Comparison of ENCODE assay signal across 1 cellular context in genomic region chr20:62913043-62913630, GRCh38.
A peak's percentile ranks its signal among the peaks of the same experiment; 100 is the strongest.
TF ChIP-seq lines count a peak whose summit lies in the region.

No MANE protein-coding gene starts in this region.

TF ChIP-seq in HepG2, 621 proteins besides CTCF, POLR2A, EP300 and RAD21 (continued from another document and continues in another):
- TF ChIP-seq, protein P1, sequence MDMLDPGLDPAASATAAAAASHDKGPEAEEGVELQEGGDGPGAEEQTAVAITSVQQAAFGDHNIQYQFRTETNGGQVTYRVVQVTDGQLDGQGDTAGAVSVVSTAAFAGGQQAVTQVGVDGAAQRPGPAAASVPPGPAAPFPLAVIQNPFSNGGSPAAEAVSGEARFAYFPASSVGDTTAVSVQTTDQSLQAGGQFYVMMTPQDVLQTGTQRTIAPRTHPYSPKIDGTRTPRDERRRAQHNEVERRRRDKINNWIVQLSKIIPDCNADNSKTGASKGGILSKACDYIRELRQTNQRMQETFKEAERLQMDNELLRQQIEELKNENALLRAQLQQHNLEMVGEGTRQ (IDR thresholded peaks at IDR 0.05; ENCODE audit: low read depth, low read length): no peak
- TF ChIP-seq, protein P1 (CRISPR knock-in tag; IDR thresholded peaks at IDR 0.05; ENCODE audit: borderline replicate concordance): no peak
- no peak for TF ChIP-seq PAX8 (CRISPR knock-in tag; IDR thresholded peaks at IDR 0.05; ENCODE audit: borderline replicate concordance)
- TF ChIP-seq U2AF1 (optimal IDR thresholded peaks at IDR 0.05; ENCODE audit: low read depth, low read length): no peak
- no peak for TF ChIP-seq NFATC3 (CRISPR knock-in tag; IDR thresholded peaks at IDR 0.05)
- no peak for TF ChIP-seq ZNF770 (CRISPR knock-in tag; IDR thresholded peaks at IDR 0.05)
- TF ChIP-seq TCF7L2 (IDR thresholded peaks at IDR 0.05; ENCODE audit: low read depth, low read length): no peak
- peak; percentile 41; the same call in 1 of the 2 replicates for TF ChIP-seq RCOR2 (CRISPR knock-in tag; IDR thresholded peaks at IDR 0.05)
- no peak for TF ChIP-seq MAF1 (CRISPR knock-in tag; IDR thresholded peaks at IDR 0.05; ENCODE audit: borderline replicate concordance)
- no peak for TF ChIP-seq ZNF549 (CRISPR knock-in tag; IDR thresholded peaks at IDR 0.05)
- TF ChIP-seq, protein P2, sequence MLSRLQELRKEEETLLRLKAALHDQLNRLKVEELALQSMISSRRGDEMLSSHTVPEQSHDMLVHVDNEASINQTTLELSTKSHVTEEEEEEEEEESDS (CRISPR knock-in tag; IDR thresholded peaks at IDR 0.05; ENCODE audit: borderline replicate concordance): no peak
- TF ChIP-seq FOXK1 (CRISPR knock-in tag; IDR thresholded peaks at IDR 0.05; ENCODE audit: borderline replicate concordance, low read depth): no peak
- TF ChIP-seq POLR2G (IDR thresholded peaks at IDR 0.05; ENCODE audit: low read depth, low read length): no peak
- no peak for TF ChIP-seq TBX3 (IDR thresholded peaks at IDR 0.05; ENCODE audit: borderline replicate concordance)
- TF ChIP-seq, protein P3, sequence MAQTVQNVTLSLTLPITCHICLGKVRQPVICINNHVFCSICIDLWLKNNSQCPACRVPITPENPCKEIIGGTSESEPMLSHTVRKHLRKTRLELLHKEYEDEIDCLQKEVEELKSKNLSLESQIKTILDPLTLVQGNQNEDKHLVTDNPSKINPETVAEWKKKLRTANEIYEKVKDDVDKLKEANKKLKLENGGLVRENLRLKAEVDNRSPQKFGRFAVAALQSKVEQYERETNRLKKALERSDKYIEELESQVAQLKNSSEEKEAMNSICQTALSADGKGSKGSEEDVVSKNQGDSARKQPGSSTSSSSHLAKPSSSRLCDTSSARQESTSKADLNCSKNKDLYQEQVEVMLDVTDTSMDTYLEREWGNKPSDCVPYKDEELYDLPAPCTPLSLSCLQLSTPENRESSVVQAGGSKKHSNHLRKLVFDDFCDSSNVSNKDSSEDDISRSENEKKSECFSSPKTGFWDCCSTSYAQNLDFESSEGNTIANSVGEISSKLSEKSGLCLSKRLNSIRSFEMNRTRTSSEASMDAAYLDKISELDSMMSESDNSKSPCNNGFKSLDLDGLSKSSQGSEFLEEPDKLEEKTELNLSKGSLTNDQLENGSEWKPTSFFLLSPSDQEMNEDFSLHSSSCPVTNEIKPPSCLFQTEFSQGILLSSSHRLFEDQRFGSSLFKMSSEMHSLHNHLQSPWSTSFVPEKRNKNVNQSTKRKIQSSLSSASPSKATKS (CRISPR knock-in tag; IDR thresholded peaks at IDR 0.05): no peak
- no peak for TF ChIP-seq STAG1 (CRISPR knock-in tag; IDR thresholded peaks at IDR 0.05)
- TF ChIP-seq ZNF790 (CRISPR knock-in tag; IDR thresholded peaks at IDR 0.05; ENCODE audit: borderline replicate concordance): no peak
- no peak for TF ChIP-seq RFX5 (IDR thresholded peaks at IDR 0.05; ENCODE audit: low read depth, low read length)
- TF ChIP-seq CENPBD1 (CRISPR knock-in tag; IDR thresholded peaks at IDR 0.05; ENCODE audit: borderline replicate concordance, low read depth): no peak
- TF ChIP-seq ZNF841 (CRISPR knock-in tag; IDR thresholded peaks at IDR 0.05; ENCODE audit: borderline replicate concordance): no peak
- TF ChIP-seq ZNF644 (CRISPR knock-in tag; IDR thresholded peaks at IDR 0.05; ENCODE audit: low read depth): no peak
- no peak for TF ChIP-seq ZNF24 (IDR thresholded peaks at IDR 0.05)
- TF ChIP-seq XRCC5 (optimal IDR thresholded peaks at IDR 0.05; ENCODE audit: low read length): no peak
- TF ChIP-seq, protein P4, sequence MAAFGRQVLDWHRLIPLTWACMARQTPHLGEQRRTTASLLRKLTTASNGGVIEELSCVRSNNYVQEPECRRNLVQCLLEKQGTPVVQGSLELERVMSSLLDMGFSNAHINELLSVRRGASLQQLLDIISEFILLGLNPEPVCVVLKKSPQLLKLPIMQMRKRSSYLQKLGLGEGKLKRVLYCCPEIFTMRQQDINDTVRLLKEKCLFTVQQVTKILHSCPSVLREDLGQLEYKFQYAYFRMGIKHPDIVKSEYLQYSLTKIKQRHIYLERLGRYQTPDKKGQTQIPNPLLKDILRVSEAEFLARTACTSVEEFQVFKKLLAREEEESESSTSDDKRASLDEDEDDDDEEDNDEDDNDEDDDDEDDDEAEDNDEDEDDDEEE (CRISPR knock-in tag; IDR thresholded peaks at IDR 0.05): no peak
- TF ChIP-seq, protein P5, sequence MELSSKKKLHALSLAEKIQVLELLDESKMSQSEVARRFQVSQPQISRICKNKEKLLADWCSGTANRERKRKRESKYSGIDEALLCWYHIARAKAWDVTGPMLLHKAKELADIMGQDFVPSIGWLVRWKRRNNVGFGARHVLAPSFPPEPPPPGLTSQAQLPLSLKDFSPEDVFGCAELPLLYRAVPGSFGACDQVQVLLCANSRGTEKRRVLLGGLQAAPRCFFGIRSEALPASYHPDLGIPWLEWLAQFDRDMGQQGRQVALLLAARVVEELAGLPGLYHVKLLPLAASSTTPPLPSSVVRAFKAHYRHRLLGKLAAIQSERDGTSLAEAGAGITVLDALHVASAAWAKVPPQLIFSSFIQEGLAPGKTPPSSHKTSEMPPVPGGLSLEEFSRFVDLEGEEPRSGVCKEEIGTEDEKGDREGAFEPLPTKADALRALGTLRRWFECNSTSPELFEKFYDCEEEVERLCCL (CRISPR knock-in tag; IDR thresholded peaks at IDR 0.05; ENCODE audit: borderline replicate concordance): no peak
- TF ChIP-seq, protein P6, sequence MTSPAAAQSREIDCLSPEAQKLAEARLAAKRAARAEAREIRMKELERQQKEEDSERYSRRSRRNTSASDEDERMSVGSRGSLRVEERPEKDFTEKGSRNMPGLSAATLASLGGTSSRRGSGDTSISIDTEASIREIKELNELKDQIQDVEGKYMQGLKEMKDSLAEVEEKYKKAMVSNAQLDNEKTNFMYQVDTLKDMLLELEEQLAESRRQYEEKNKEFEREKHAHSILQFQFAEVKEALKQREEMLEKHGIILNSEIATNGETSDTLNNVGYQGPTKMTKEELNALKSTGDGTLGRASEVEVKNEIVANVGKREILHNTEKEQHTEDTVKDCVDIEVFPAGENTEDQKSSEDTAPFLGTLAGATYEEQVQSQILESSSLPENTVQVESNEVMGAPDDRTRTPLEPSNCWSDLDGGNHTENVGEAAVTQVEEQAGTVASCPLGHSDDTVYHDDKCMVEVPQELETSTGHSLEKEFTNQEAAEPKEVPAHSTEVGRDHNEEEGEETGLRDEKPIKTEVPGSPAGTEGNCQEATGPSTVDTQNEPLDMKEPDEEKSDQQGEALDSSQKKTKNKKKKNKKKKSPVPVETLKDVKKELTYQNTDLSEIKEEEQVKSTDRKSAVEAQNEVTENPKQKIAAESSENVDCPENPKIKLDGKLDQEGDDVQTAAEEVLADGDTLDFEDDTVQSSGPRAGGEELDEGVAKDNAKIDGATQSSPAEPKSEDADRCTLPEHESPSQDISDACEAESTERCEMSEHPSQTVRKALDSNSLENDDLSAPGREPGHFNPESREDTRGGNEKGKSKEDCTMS (CRISPR knock-in tag; conservative IDR thresholded peaks at IDR 0.05): no peak
- no peak for TF ChIP-seq ZNF235 (CRISPR knock-in tag; IDR thresholded peaks at IDR 0.05; ENCODE audit: borderline replicate concordance)
- TF ChIP-seq, protein P7, sequence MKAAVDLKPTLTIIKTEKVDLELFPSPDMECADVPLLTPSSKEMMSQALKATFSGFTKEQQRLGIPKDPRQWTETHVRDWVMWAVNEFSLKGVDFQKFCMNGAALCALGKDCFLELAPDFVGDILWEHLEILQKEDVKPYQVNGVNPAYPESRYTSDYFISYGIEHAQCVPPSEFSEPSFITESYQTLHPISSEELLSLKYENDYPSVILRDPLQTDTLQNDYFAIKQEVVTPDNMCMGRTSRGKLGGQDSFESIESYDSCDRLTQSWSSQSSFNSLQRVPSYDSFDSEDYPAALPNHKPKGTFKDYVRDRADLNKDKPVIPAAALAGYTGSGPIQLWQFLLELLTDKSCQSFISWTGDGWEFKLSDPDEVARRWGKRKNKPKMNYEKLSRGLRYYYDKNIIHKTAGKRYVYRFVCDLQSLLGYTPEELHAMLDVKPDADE (CRISPR knock-in tag; IDR thresholded peaks at IDR 0.05): no peak
- TF ChIP-seq NCOA1 (CRISPR knock-in tag; IDR thresholded peaks at IDR 0.05): no peak
- TF ChIP-seq ZBTB26 (CRISPR knock-in tag; IDR thresholded peaks at IDR 0.05; ENCODE audit: borderline replicate concordance): 0 out of 2 replicates have a peak, but pooled peaks have one; percentile 51
- no peak for TF ChIP-seq FOSL1 (CRISPR knock-in tag; IDR thresholded peaks at IDR 0.05; ENCODE audit: borderline replicate concordance)
- no peak for TF ChIP-seq FOXA1 (IDR thresholded peaks at IDR 0.05)
- peak; percentile 88 for TF ChIP-seq FOXA1 (CRISPR knock-in tag; IDR thresholded peaks at IDR 0.05)
- no peak for TF ChIP-seq HNRNPH1 (optimal IDR thresholded peaks at IDR 0.05; ENCODE audit: low read depth, low read length)
- TF ChIP-seq GPBP1L1 (CRISPR knock-in tag; IDR thresholded peaks at IDR 0.05): no peak
- 0 out of 2 replicates have a peak, but pooled peaks have one; percentile 22 for TF ChIP-seq ARNTL (CRISPR knock-in tag; IDR thresholded peaks at IDR 0.05)
- no peak for TF ChIP-seq ZNF234 (CRISPR knock-in tag; conservative IDR thresholded peaks at IDR 0.05)
- TF ChIP-seq YEATS2 (CRISPR knock-in tag; IDR thresholded peaks at IDR 0.05; ENCODE audit: borderline replicate concordance): no peak
- TF ChIP-seq MZF1 (CRISPR knock-in tag; IDR thresholded peaks at IDR 0.05; ENCODE audit: borderline replicate concordance): no peak
- TF ChIP-seq, protein P8, sequence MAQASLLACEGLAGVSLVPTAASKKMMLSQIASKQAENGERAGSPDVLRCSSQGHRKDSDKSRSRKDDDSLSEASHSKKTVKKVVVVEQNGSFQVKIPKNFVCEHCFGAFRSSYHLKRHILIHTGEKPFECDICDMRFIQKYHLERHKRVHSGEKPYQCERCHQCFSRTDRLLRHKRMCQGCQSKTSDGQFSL (CRISPR knock-in tag; IDR thresholded peaks at IDR 0.05): peak; percentile 85; the same call in 1 of the 2 replicates
- no peak for TF ChIP-seq ZNF124 (CRISPR knock-in tag; IDR thresholded peaks at IDR 0.05)
- no peak for TF ChIP-seq ZNF260 (CRISPR knock-in tag; IDR thresholded peaks at IDR 0.05; ENCODE audit: borderline replicate concordance, low read depth)
- TF ChIP-seq RARG (CRISPR knock-in tag; IDR thresholded peaks at IDR 0.05; ENCODE audit: low read depth): no peak
- TF ChIP-seq CHD2 (IDR thresholded peaks at IDR 0.05; ENCODE audit: low read depth, low read length): no peak
- TF ChIP-seq PAF1 (CRISPR knock-in tag; IDR thresholded peaks at IDR 0.05): no peak
- TF ChIP-seq KLF11 (CRISPR knock-in tag; IDR thresholded peaks at IDR 0.05): no peak
- no peak for TF ChIP-seq ZNF781 (CRISPR knock-in tag; IDR thresholded peaks at IDR 0.05; ENCODE audit: borderline replicate concordance, not compliant biosample characterization)
- no peak for TF ChIP-seq REPIN1 (CRISPR knock-in tag; IDR thresholded peaks at IDR 0.05; ENCODE audit: borderline replicate concordance, low read depth)
- TF ChIP-seq ZNF589 (CRISPR knock-in tag; conservative IDR thresholded peaks at IDR 0.05): 0 out of 2 replicates have a peak, but pooled peaks have one; percentile 45
- no peak for TF ChIP-seq KDM3A (CRISPR knock-in tag; IDR thresholded peaks at IDR 0.05; ENCODE audit: low read depth)
- no peak for TF ChIP-seq NR3C1 (CRISPR knock-in tag; IDR thresholded peaks at IDR 0.05)
- TF ChIP-seq ZMAT5 (CRISPR knock-in tag; IDR thresholded peaks at IDR 0.05; ENCODE audit: borderline replicate concordance, low read depth): no peak
- no peak for TF ChIP-seq ZMYM3 (CRISPR knock-in tag; IDR thresholded peaks at IDR 0.05)
- no peak for TF ChIP-seq PRPF4 (IDR thresholded peaks at IDR 0.05; ENCODE audit: low read depth, low read length, poor library complexity, severe bottlenecking)
